8 cellular contexts compared by ENCODE assay signal in genomic region chr2:97995026-97995733, GRCh38. TPM values are rescaled to one million over a fixed set of nuclear protein-coding genes. Genes with fewer than 3 reads are reported as not detected.
DNase-seq lines count a peak whose midpoint lies in the region; ATAC-seq and TF ChIP-seq lines count a peak whose summit lies in the region.

No MANE protein-coding gene starts in this region.

- no peaks in the 10 kb centered on the region for H3K9me3 Mint-ChIP-seq in HFFc6

- no peaks in the 10 kb centered on the region for H3K36me3 ChIP-seq in colonic mucosa
- H3K36me3 ChIP-seq in lung (ENCODE audit: control insufficient read depth in 2 of 2, insufficient read depth in 2 of 2, low read length in 2 of 2): no peaks in the 10 kb centered on the region

- WGBS in lung, 2 donors: 0% methylated on average over 47 to 81 of the region's 81 CpGs

- H3K4me1 Mint-ChIP-seq in HFFc6 (ENCODE audit: low read depth): peaks cover 40% of the 10 kb centered on the region

- H3K27ac ChIP-seq in colonic mucosa (peak overlapping the region; percentile 97), lung (ENCODE audit: low read depth in 1 of 2, low read length in 1 of 2) (peak overlapping the region; percentile 89 to 93)

- peaks cover 7% of the 10 kb centered on the region for H3K36me3 Mint-ChIP-seq in HFFc6 (ENCODE audit: low read depth)

- H3K27me3 ChIP-seq in colonic mucosa (no peaks in the 10 kb centered on the region), lung (ENCODE audit: control insufficient read depth, insufficient read depth) (no peaks in the 10 kb centered on the region)

- H3K27ac Mint-ChIP-seq in HFFc6: peak overlapping the region; percentile 88

- H3K4me3 ChIP-seq in colonic mucosa: peak overlapping the region; percentile 66
- H3K4me3 ChIP-seq in lung: peak overlapping the region; percentile 80

- no peaks in the 10 kb centered on the region for H3K9me3 ChIP-seq in colonic mucosa
- no peaks in the 10 kb centered on the region for H3K9me3 ChIP-seq in lung (ENCODE audit: control insufficient read depth in 2 of 2, insufficient read depth in 1 of 2, low read length in 1 of 2)

- H3K4me3 Mint-ChIP-seq in HFFc6: peak overlapping the region; percentile 94

- TF ChIP-seq CTCF in HFFc6 (IDR thresholded peaks at IDR 0.05) (no peak), colonic mucosa (IDR thresholded peaks at IDR 0.05) (no peak), lung (IDR thresholded peaks at IDR 0.05; ENCODE audit: control extremely low read depth, extremely low read depth) (no peak)

- intact Hi-C loops in colonic mucosa (cut with DNase I): loop anchor here (10.0 kb wide), 1 partner anchor 190 kb away; no protein-coding TSS in a partner anchor

- TF ChIP-seq POLR2A in GM15510 (IDR thresholded peaks at IDR 0.05; ENCODE audit: borderline replicate concordance, extremely low read depth, insufficient read length): peak; percentile 64

- H3K4me1 ChIP-seq in colonic mucosa (no peaks in the 10 kb centered on the region), lung (ENCODE audit: control insufficient read depth in 2 of 2, insufficient read depth in 2 of 2, low read length in 2 of 2) (peaks cover 6 to 18% of the 10 kb centered on the region in 2 donors)

- H3K27me3 Mint-ChIP-seq in HFFc6 (ENCODE audit: insufficient read depth): peaks cover 2% of the 10 kb centered on the region; the same call in 1 of the 2 replicates

- peak; percentile 28 for DNase-seq in HFFc6
- DNase-seq in MV-4-11 (lab: John Stamatoyannopoulos, UW): peak; percentile 71
- DNase-seq in activated CD4-positive, CD25-positive, alpha-beta regulatory T cell treated with anti-CD3 and anti-CD28 coated beads, Interleukin-2, amount 50 U/mL, for 72 hours: peak; percentile 69
- DNase-seq in colonic mucosa: peak; percentile 62
- peak; percentile 56 for DNase-seq in lung (ENCODE audit: low spot score)
- DNase-seq in stimulated activated CD8-positive, alpha-beta memory T cell treated with anti-CD3 and anti-CD28 coated beads, Interleukin-12 subunit alpha, Interleukin-12 subunit beta, amount 100 ng/mL, for 4 hours (ENCODE audit: low read depth): peak; percentile 34
- no peak for DNase-seq in middle frontal gyrus (ENCODE audit: extremely low spot score, low spot score)

- ATAC-seq in lung (ENCODE audit: insufficient read depth, low FRiP score): peak; percentile 76

- peak overlapping the region; percentile 95 to 98 for H3K9ac ChIP-seq in colonic mucosa (ENCODE audit: low read depth in 2 of 2, low read length in 2 of 2)

RNA-seq across cellular contexts. Expression of gene TMEM131, which starts 0.6 kb away (rescaled TPM):
- 10 to 100 TPM; 39.2 to 49.5 (median 45.1) TPM for total RNA-seq in HFFc6 (2021; fragmentation: NEBNext Ultra II Directional; extraction: Animal tissue kit (Norgen Biotek cat#: 25700))
- 10 to 100 TPM; 52.4 to 60.8 TPM for total RNA-seq in colonic mucosa
- total RNA-seq in lung: 10 to 100 TPM; 32.7 to 54.0 TPM
- polyA plus RNA-seq in lung: 10 to 100 TPM in 1 of 2 donors, 1 to 10 TPM in 1; 9.3 to 14.7 TPM
